Comparison of ENCODE assay signal across 8 cellular contexts in the genomic region with DNA sequence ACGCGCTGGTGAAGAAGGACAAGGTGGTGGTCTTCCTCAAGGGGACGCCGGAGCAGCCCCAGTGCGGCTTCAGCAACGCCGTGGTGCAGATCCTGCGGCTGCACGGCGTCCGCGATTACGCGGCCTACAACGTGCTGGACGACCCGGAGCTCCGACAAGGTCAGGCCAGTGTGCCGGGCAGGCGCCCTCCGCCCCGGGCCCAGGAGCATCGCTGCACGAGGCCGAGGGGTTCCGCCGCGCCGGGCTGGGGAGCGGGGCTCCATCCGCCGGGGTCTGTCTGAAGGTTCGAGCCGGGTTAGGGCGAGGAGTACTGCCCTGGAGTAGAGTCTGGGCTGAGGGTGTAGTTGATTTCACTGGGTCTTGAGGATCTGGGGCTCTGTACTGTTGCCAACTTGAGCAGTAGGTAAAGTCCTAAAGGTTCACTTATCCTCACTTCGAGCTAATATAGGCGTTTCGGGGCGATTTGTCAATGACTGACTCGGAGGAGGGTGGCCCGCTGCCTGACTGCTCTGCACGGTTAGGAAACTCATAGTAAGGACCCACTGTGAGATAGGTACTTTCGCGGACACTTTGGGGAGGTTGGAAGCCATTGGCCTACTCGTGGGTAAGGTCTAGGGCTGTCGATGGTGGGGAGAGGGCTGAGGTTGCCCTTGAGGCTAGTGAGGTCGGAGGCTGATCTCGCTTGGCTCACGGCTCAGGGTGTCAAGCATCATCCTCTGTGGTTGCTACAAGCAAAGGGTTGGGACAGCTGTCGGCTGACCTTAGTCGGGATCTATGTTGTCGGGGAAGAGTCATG. TPM values are rescaled to one million over a fixed set of nuclear protein-coding genes. Genes with fewer than 3 reads are reported as not detected.
DNase-seq lines count a peak whose midpoint lies in the region; ATAC-seq, FAIRE-seq and TF ChIP-seq lines count a peak whose summit lies in the region.

No MANE protein-coding gene starts in this region.

- H3K4me3 ChIP-seq in suprapubic skin: peak overlapping the region; percentile 84

- TF ChIP-seq CTCF in suprapubic skin (IDR thresholded peaks at IDR 0.05): no peak

- TF ChIP-seq POLR2A in suprapubic skin (IDR thresholded peaks at IDR 0.05) (no peak), GM12892 (IDR thresholded peaks at IDR 0.05; ENCODE audit: low read depth, low read length) (no peak)

- peaks cover 35% of the 10 kb centered on the region for H3K36me3 Mint-ChIP-seq in activated naive CD8-positive, alpha-beta T cell treated with anti-CD3 and anti-CD28 coated beads, Interleukin-2, amount 50 U/mL, for 24 hours (ENCODE audit: low read depth)

- no peaks in the 10 kb centered on the region for H3K9me3 Mint-ChIP-seq in activated naive CD8-positive, alpha-beta T cell treated with anti-CD3 and anti-CD28 coated beads, Interleukin-2, amount 50 U/mL, for 24 hours

- peak; percentile 4 for ATAC-seq in HG03432 (IDR thresholded peaks at IDR 0.05; ENCODE audit: unreplicated experiment)
- no peak for ATAC-seq in activated naive CD8-positive, alpha-beta T cell treated with anti-CD3 and anti-CD28 coated beads, Interleukin-2, amount 50 U/mL, for 24 hours

- H3K4me3 Mint-ChIP-seq in activated naive CD8-positive, alpha-beta T cell treated with anti-CD3 and anti-CD28 coated beads, Interleukin-2, amount 50 U/mL, for 24 hours: peak overlapping the region; percentile 99

- H3K4me1 ChIP-seq in suprapubic skin: peaks cover 69% of the 10 kb centered on the region

- no peak for TF ChIP-seq EP300 in suprapubic skin (IDR thresholded peaks at IDR 0.05)

- peak overlapping the region; percentile 90 for H3K27ac Mint-ChIP-seq in activated naive CD8-positive, alpha-beta T cell treated with anti-CD3 and anti-CD28 coated beads, Interleukin-2, amount 50 U/mL, for 24 hours

- peaks cover 4% of the 10 kb centered on the region for H3K27me3 Mint-ChIP-seq in activated naive CD8-positive, alpha-beta T cell treated with anti-CD3 and anti-CD28 coated beads, Interleukin-2, amount 50 U/mL, for 24 hours

- no peaks in the 10 kb centered on the region for H3K9me3 ChIP-seq in suprapubic skin

- DNase-seq in activated gamma-delta T cell (lab: John Stamatoyannopoulos, UW) (peak; percentile 36), activated gamma-delta T cell treated with Interleukin-2 at 50 U/mL for 16 hours (no peak), kidney tubule cell (ENCODE audit: low spot score) (peak; percentile 12), suprapubic skin (ENCODE audit: low spot score in 2 of 2) (peak in 1 of 2 donors; percentile 73), GM12892 (ENCODE audit: insufficient read length) (no peak), NOMO-1 treated with DMSO at 0.1 percent for 48 hours (lab: John Stamatoyannopoulos, UW; ENCODE audit: unreplicated experiment) (no peak)
- no peak for DNase-seq in activated naive CD8-positive, alpha-beta T cell treated with anti-CD3 and anti-CD28 coated beads, Interleukin-2, amount 50 U/mL, for 24 hours

- no peak for FAIRE-seq in GM12892 (lab: Jason Lieb, UNC)

- H3K4me1 Mint-ChIP-seq in activated naive CD8-positive, alpha-beta T cell treated with anti-CD3 and anti-CD28 coated beads, Interleukin-2, amount 50 U/mL, for 24 hours: peaks cover 72% of the 10 kb centered on the region

- peak overlapping the region; percentile 58 for H3K27ac ChIP-seq in suprapubic skin

- no peaks in the 10 kb centered on the region for H3K27me3 ChIP-seq in suprapubic skin

- WGBS in suprapubic skin: 0% methylated on average over 4 of the region's 52 CpGs

- no peaks in the 10 kb centered on the region for H3K36me3 ChIP-seq in suprapubic skin

RNA-seq across cellular contexts. Expression of a gene that starts 0.6 kb away (rescaled TPM):
- total RNA-seq in suprapubic skin: 10 to 100 TPM; 19.8 to 42.1 (median 33.7) TPM
- polyA plus RNA-seq in GM12892 (2012; ENCODE audit: missing spikeins): 46.2 TPM

RNA-seq across cellular contexts. Expression of a gene that starts 19.0 kb away (rescaled TPM):
- total RNA-seq in suprapubic skin: 10 to 100 TPM in 2 of 4 donors, 1 to 10 TPM in 2; 9.1 to 21.4 (median 12.8) TPM
- polyA plus RNA-seq in GM12892 (2012; ENCODE audit: missing spikeins): 7.7 TPM

Comparison
In these comparisons a context has a peak if more than half of its experiments do, and no peak if none do; other contexts are left out.
1. DNase-seq: peak in activated gamma-delta T cell (single experiment) and kidney tubule cell (single experiment); none in activated gamma-delta T cell treated with Interleukin-2 at 50 U/mL for 16 hours (single experiment), activated naive CD8-positive, alpha-beta T cell treated with anti-CD3 and anti-CD28 coated beads, Interleukin-2, amount 50 U/mL, for 24 hours (single experiment), GM12892 (single experiment) and NOMO-1 treated with DMSO at 0.1 percent for 48 hours (single experiment).